In the genomic region with DNA sequence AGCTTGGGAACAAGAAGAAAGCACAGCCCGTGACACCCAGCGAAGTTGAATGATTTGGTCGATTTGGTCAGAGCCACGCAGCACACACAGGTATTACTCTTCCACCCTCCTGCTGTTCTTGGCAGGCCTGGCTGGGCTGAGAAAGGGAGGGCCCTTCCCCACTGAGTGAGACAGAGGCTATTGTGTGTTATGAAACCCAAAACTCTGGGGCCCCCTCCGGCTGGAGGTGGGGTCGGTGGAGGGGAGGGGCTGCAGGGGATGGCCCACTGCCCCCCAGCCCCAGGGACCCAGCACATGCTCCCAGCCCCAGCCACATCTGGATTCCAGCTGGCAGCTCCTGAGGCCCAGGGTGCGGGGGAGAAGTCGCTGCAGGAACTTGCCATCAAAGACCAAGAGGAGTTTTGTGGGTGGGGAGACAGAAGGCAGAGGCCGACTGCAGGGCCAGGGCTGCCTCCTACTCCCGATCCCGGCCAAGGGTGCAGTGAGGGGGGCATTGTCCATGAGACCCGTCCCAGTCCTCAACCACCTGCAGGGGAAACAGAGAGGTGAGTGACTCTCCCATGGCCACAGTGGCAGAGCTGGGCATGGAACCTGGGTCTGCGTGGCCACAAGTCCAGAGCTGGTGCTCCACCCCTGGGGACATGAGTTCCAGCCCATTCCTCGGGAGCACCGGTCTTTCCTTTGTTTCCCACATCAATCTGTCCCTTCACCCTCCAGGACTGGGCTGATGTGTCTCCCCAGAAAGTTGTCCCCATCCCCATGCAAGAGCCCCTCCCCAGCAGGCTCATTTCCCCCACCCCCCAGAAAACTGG, we compare ENCODE assay signal across 1 cellular context.
TF ChIP-seq lines count a peak whose summit lies in the region.

No MANE protein-coding gene starts in this region.

TF ChIP-seq in GM23338, 12 proteins besides CTCF, POLR2A, EP300 and RAD21 (continued from another document):
- TF ChIP-seq STAT1 (IDR thresholded peaks at IDR 0.05; ENCODE audit: unreplicated experiment) (no peak), ZNF462 (CRISPR knock-in tag; IDR thresholded peaks at IDR 0.05) (no peak), CREB1 (CRISPR knock-in tag; IDR thresholded peaks at IDR 0.05; ENCODE audit: low read depth) (no peak), EZH2phosphoT487 (IDR thresholded peaks at IDR 0.05; ENCODE audit: unreplicated experiment) (no peak), ZNF331 (CRISPR knock-in tag; IDR thresholded peaks at IDR 0.05; ENCODE audit: low read depth) (no peak), REST (IDR thresholded peaks at IDR 0.05; ENCODE audit: unreplicated experiment) (no peak), JUNB (IDR thresholded peaks at IDR 0.05; ENCODE audit: unreplicated experiment) (no peak), ZNF114 (CRISPR knock-in tag; IDR thresholded peaks at IDR 0.05) (no peak), ETS1 (IDR thresholded peaks at IDR 0.05) (no peak), NANOG (IDR thresholded peaks at IDR 0.05; ENCODE audit: borderline replicate concordance) (no peak), EZH2 (IDR thresholded peaks at IDR 0.05; ENCODE audit: low read depth, unreplicated experiment) (no peak)
